ENCODE assay signal across 12 cellular contexts in the genomic region with DNA sequence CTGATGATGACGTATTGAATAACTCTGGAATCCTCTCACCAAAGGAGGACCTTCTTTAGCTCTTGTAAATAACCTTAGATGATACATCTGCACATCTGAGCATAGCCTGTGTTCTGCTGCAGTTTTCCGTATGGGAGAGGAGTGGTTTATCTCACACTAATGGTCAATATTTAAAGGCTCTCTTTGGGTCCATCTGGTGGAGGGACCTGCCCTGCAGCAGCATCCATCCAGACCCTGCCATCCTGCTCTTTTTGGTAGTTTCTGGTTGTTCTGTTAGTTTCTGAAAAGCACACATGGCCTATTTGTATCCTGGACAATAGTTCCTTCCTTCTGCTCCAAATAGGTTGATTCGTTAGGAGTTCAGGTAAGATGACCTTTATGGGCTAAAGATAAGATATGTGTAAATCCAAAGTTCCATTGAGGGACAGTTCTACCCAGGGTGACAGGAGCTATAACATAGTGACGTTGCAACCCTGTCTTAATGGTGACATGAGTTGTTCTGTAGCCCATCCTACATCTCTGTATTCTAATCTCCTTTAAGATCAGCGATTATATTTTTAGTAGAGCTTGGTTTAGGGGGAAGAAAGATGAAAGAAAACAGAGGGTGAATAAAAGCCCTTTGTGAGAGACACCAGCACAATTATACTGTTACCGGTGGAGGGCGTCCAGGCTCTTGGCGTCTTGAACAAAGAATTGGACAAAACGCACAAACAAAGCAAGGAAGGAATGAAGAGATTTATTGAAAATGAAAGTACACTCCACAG.
A peak's percentile ranks its signal among the peaks of the same experiment; 100 is the strongest.
DNase-seq lines count a peak whose midpoint lies in the region; ATAC-seq and TF ChIP-seq lines count a peak whose summit lies in the region.
"Had no signal": no experiment of that assay in that cellular context is flagged by ENCODE, and none has a peak within 500 bp of the region (broad histone marks: within the 10 kb centered on the region; RNA-seq: fewer than 3 reads in every experiment).

No MANE protein-coding gene starts in this region.

- no peak for ATAC-seq in HG02763 (IDR thresholded peaks at IDR 0.05; ENCODE audit: unreplicated experiment)
- ATAC-seq: pancreas had no signal

- no peak overlapping the region for H3K4me3 Mint-ChIP-seq in neural progenitor cell
- H3K4me3 Mint-ChIP-seq: activated B cell treated with CpG ODN at 0.5 μM for 24 hours had no signal

- no peaks in the 10 kb centered on the region for H3K4me1 ChIP-seq in neural progenitor cell
- H3K4me1 ChIP-seq: pancreas had no signal

- no peaks in the 10 kb centered on the region for H3K79me2 ChIP-seq in neural progenitor cell (ENCODE audit: low read depth)

- no peak overlapping the region for H3K27ac ChIP-seq in neural progenitor cell
- H3K27ac ChIP-seq: pancreas had no signal

- peak overlapping the region; percentile 50 for H2AFZ ChIP-seq in neural progenitor cell (replicated peaks)

- no peaks in the 10 kb centered on the region for H3K27me3 Mint-ChIP-seq in neural progenitor cell (ENCODE audit: insufficient read depth, low read depth)

- H3K4me2 ChIP-seq in neural progenitor cell = no peak overlapping the region

- H3F3A ChIP-seq in neural progenitor cell (ENCODE audit: low read depth) = no peaks in the 10 kb centered on the region

- no peaks in the 10 kb centered on the region for H3K9me3 ChIP-seq in neural progenitor cell (ENCODE audit: low read depth)
- H3K9me3 ChIP-seq: pancreas had no signal

- no peaks in the 10 kb centered on the region for H3K36me3 Mint-ChIP-seq in neural progenitor cell

- no peaks in the 10 kb centered on the region for H3K27me3 ChIP-seq in neural progenitor cell
- H3K27me3 ChIP-seq: pancreas had no signal

- peaks cover 8% of the 10 kb centered on the region for H3K9me3 Mint-ChIP-seq in neural progenitor cell

- peak; percentile 50 for DNase-seq in AG10803 (ENCODE audit: low read depth)
- peak; percentile 66 for DNase-seq in NCI-H2227 (lab: John Stamatoyannopoulos, UW; ENCODE audit: unreplicated experiment)
- DNase-seq in choroid plexus epithelial cell (ENCODE audit: low read depth) = peak; percentile 74
- DNase-seq in neural progenitor cell (ENCODE audit: low spot score) = no peak
- no peak for DNase-seq in NCI-H2107 (lab: John Stamatoyannopoulos, UW)
- DNase-seq in T-helper 9 cell = no peak
- DNase-seq in UCSD-AML1 (lab: John Stamatoyannopoulos, UW; ENCODE audit: unreplicated experiment) = no peak
- DNase-seq: activated B cell treated with CpG ODN at 0.5 μM for 24 hours; activated effector memory CD4-positive, alpha-beta T cell treated with Interleukin-2 at 50 U/mL for 16 hours; effector CD8-positive, alpha-beta T cell; pancreas had no signal

- peaks cover 4% of the 10 kb centered on the region for H3K4me1 Mint-ChIP-seq in neural progenitor cell
- H3K4me1 Mint-ChIP-seq: activated B cell treated with CpG ODN at 0.5 μM for 24 hours had no signal

- TF ChIP-seq CTCF in AG10803 (conservative IDR thresholded peaks at IDR 0.05; ENCODE audit: low read length) = peak; percentile 47
- peak; percentile 54 for TF ChIP-seq CTCF in choroid plexus epithelial cell (conservative IDR thresholded peaks at IDR 0.05; ENCODE audit: low read depth, low read length)
- peak; percentile 23 for TF ChIP-seq CTCF in neural progenitor cell (IDR thresholded peaks at IDR 0.05)

- no peak overlapping the region for H3K9ac ChIP-seq in neural progenitor cell

- no peaks in the 10 kb centered on the region for H4K20me1 ChIP-seq in neural progenitor cell (ENCODE audit: low read depth)

- H3K36me3 ChIP-seq in neural progenitor cell = no peaks in the 10 kb centered on the region
- H3K36me3 ChIP-seq: pancreas had no signal

- H3K4me3 ChIP-seq in AG10803 (ENCODE audit: low read length) = peak overlapping the region; percentile 43; the same call in 1 of the 2 replicates
- peak overlapping the region; percentile 37 for H3K4me3 ChIP-seq in choroid plexus epithelial cell (ENCODE audit: low read depth, low read length)
- no peak overlapping the region for H3K4me3 ChIP-seq in neural progenitor cell
- H3K4me3 ChIP-seq: pancreas had no signal

- no peak overlapping the region for H3K27ac Mint-ChIP-seq in neural progenitor cell
- H3K27ac Mint-ChIP-seq: activated B cell treated with CpG ODN at 0.5 μM for 24 hours had no signal

Comparison
In these comparisons a context has a peak if more than half of its experiments do, and no peak if none do; other contexts are left out.
1. DNase-seq: peak in AG10803 (single experiment), NCI-H2227 (single experiment) and choroid plexus epithelial cell (single experiment); none in neural progenitor cell (single experiment), NCI-H2107 (single experiment), T-helper 9 cell (single experiment) and UCSD-AML1 (single experiment).
2. Peak in every context shown above with its lines, with median percentiles within 50 percentile points of each other: CTCF ChIP-seq.